Comparison of ENCODE assay signal across 7 cellular contexts in the genomic region with DNA sequence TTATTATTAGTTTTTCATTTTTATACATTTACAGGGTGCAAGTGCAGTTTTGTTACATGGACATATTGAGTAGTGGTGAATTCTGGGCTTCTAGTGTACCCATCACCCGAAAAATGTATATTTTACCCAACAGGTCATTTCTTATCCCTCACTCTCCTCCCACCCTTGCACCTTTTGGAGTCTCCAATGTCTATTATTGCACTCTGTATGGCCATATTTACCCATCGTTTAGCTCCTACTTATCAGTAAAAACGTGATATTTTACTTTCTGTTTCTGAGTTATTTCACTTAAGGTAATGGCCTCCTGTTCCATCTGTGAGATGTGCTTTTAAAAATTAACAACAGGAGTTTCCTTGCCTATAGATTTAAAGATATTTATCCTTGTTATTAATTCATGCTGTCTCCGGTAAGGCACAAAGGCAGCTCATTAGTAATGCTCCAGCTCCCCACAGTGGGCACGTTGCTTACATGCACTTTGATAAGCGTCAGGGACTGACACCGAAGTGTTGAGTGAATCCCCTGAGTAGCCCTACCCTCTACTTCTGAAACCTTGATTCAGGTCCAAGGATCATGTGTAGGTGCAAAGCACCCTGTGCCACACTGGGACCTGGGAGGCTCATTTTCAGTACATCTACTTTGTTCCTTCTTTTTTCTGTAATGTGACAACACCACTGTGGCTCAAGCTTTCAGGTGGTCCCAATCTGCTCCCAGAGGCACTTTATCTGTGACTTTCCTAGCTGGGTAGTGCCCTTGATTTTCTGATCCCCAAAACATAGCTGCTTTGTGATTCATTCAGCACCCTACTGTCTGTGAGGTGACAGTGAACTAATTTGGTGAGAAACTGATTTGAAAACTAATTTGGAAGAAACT.
DNase-seq lines count a peak whose midpoint lies in the region; ATAC-seq and TF ChIP-seq lines count a peak whose summit lies in the region.

No MANE protein-coding gene starts in this region.

- no peak overlapping the region for H3K4me3 Mint-ChIP-seq in stimulated activated memory B cell treated with anti-CD40 and anti-IgM and Interleukin-4, amounts not matched to agents 10 μg/mL and 1 μg/mL and 100 μg/mL, for 72 hours

- H3K4me3 ChIP-seq in HL-60 (replicated peaks; ENCODE audit: insufficient read depth, low read length) (no peak overlapping the region), NT2/D1 (ENCODE audit: insufficient read length, low read depth) (no peak overlapping the region), astrocyte of the cerebellum (ENCODE audit: low read depth, low read length) (no peak overlapping the region)

- no peak overlapping the region for H3K9ac ChIP-seq in NT2/D1 (ENCODE audit: insufficient read length, low read depth)

- no peaks in the 10 kb centered on the region for H3K36me3 Mint-ChIP-seq in stimulated activated memory B cell treated with anti-CD40 and anti-IgM and Interleukin-4, amounts not matched to agents 10 μg/mL and 1 μg/mL and 100 μg/mL, for 72 hours

- H3K27ac ChIP-seq in HL-60 (replicated peaks): no peak overlapping the region

- no peaks in the 10 kb centered on the region for H3K9me3 Mint-ChIP-seq in stimulated activated memory B cell treated with anti-CD40 and anti-IgM and Interleukin-4, amounts not matched to agents 10 μg/mL and 1 μg/mL and 100 μg/mL, for 72 hours

- H3K27me3 ChIP-seq in HL-60 (ENCODE audit: insufficient read depth, poor library complexity, severe bottlenecking) (peaks cover 6% of the 10 kb centered on the region), NT2/D1 (ENCODE audit: insufficient read depth, insufficient read length) (no peaks in the 10 kb centered on the region)

- no peaks in the 10 kb centered on the region for H3K27me3 Mint-ChIP-seq in stimulated activated memory B cell treated with anti-CD40 and anti-IgM and Interleukin-4, amounts not matched to agents 10 μg/mL and 1 μg/mL and 100 μg/mL, for 72 hours

- no peak overlapping the region for H3K27ac Mint-ChIP-seq in stimulated activated memory B cell treated with anti-CD40 and anti-IgM and Interleukin-4, amounts not matched to agents 10 μg/mL and 1 μg/mL and 100 μg/mL, for 72 hours

- no peaks in the 10 kb centered on the region for H3K4me1 Mint-ChIP-seq in stimulated activated memory B cell treated with anti-CD40 and anti-IgM and Interleukin-4, amounts not matched to agents 10 μg/mL and 1 μg/mL and 100 μg/mL, for 72 hours

- peak; percentile 38 for DNase-seq in GM10266 (ENCODE audit: extremely low spot score)
- DNase-seq in HL-60 (ENCODE audit: low read depth in 1 of 2, low spot score in 1 of 2): peak in 1 of 2 experiments; percentile 13
- DNase-seq in NT2/D1 (ENCODE audit: low read depth, low spot score): peak; percentile 49
- peak; percentile 19 for DNase-seq in astrocyte of the cerebellum (ENCODE audit: low read depth)
- DNase-seq in islet precursor cell: peak; percentile 76

- peak; percentile 94 for ATAC-seq in GM21526 (IDR thresholded peaks at IDR 0.05; ENCODE audit: low FRiP score, unreplicated experiment)
- ATAC-seq in stimulated activated memory B cell treated with anti-CD40 and anti-IgM and Interleukin-4, amounts not matched to agents 10 μg/mL and 1 μg/mL and 100 μg/mL, for 72 hours: peak; percentile 74

- TF ChIP-seq CTCF in GM10266 (IDR thresholded peaks at IDR 0.05; ENCODE audit: control insufficient read depth, insufficient read depth, low read depth, missing control alignments): peak; percentile 76
- TF ChIP-seq CTCF in HL-60 (IDR thresholded peaks at IDR 0.05; ENCODE audit: insufficient read depth, low read length): peak; percentile 41
- TF ChIP-seq CTCF in astrocyte of the cerebellum (IDR thresholded peaks at IDR 0.05; ENCODE audit: low read depth, low read length, missing control alignments): peak; percentile 51

- no peaks in the 10 kb centered on the region for H3K36me3 ChIP-seq in NT2/D1 (ENCODE audit: insufficient read depth, insufficient read length, low read length)

- H3K9me3 ChIP-seq in NT2/D1 (ENCODE audit: insufficient read depth, low read length): no peaks in the 10 kb centered on the region

- H3K4me1 ChIP-seq in NT2/D1 (ENCODE audit: insufficient read depth, insufficient read length): no peaks in the 10 kb centered on the region

- in situ Hi-C loops in astrocyte of the cerebellum (cut with HindIII; ENCODE audit: low sequenced_read_pairs): no loop called here
